In genomic region chrX:10041383-10041782, GRCh38 we compare ENCODE assay signal across 23 cellular contexts.
DNase-seq lines count a peak whose midpoint lies in the region; ATAC-seq and TF ChIP-seq lines count a peak whose summit lies in the region.
"Had no signal": no experiment of that assay in that cellular context is flagged by ENCODE, and none has a peak within 500 bp of the region (broad histone marks: within the 10 kb centered on the region; RNA-seq: fewer than 3 reads in every experiment).

No MANE protein-coding gene starts in this region.

- no peak overlapping the region for H3K4me3 Mint-ChIP-seq in endodermal cell
- H3K4me3 Mint-ChIP-seq in nephron progenitor cell, result no peak overlapping the region
- H3K4me3 Mint-ChIP-seq: brain; naive thymus-derived CD8-positive, alpha-beta T cell; stimulated activated naive CD8-positive, alpha-beta T cell treated with anti-CD3 and anti-CD28 coated beads, Interleukin-15, amount 100 ng/mL, for 72 hours; T-helper 2 cell treated with Interferon-gamma antibody and Interleukin-4, amounts not matched to agents 5 μg/mL and 100 μg/mL, for 36 hours had no signal

- CTCF ChIA-PET in IMR-90 (lab: Yijun Ruan, JAX), result no interaction called here

- no peak overlapping the region for H3K14ac ChIP-seq in IMR-90 (replicated peaks; ENCODE audit: low read depth, low read length)

- H2BK120ac ChIP-seq in IMR-90 (ENCODE audit: low read depth, low read length), result no peak overlapping the region

- H3K36me3 ChIP-seq in IMR-90 (ENCODE audit: control insufficient read depth, insufficient read depth, low read length) (no peaks in the 10 kb centered on the region), endodermal cell (ENCODE audit: control insufficient read depth, insufficient read depth, low read length) (no peaks in the 10 kb centered on the region)
- H3K36me3 ChIP-seq: esophagus squamous epithelium had no signal

- no peak overlapping the region for H3K23ac ChIP-seq in IMR-90 (ENCODE audit: low read depth, low read length)

- H3K9me3 ChIP-seq in IMR-90 (ENCODE audit: control insufficient read depth, insufficient read depth, low read length), result no peaks in the 10 kb centered on the region
- H3K9me3 ChIP-seq in endodermal cell (ENCODE audit: control insufficient read depth, low read length), result no peaks in the 10 kb centered on the region
- H3K9me3 ChIP-seq: esophagus squamous epithelium, psoas muscle had no signal

- no peak overlapping the region for H3K4me2 ChIP-seq in IMR-90 (ENCODE audit: low read depth, low read length)

- in situ Hi-C loops in IMR-90 (cut with MboI; ENCODE audit: low sequenced_read_pairs), result no loop called here

- peaks cover 14% of the 10 kb centered on the region; the same call in 1 of the 2 replicates for H3K9me1 ChIP-seq in IMR-90 (ENCODE audit: insufficient read depth, low read length)

- H3K27me3 ChIP-seq in IMR-90 (ENCODE audit: control insufficient read depth, insufficient read depth, low read length) (no peaks in the 10 kb centered on the region), endodermal cell (ENCODE audit: control insufficient read depth, insufficient read depth, low read length, poor library complexity, severe bottlenecking) (no peaks in the 10 kb centered on the region)
- H3K27me3 ChIP-seq: esophagus squamous epithelium had no signal

- no peak overlapping the region for H4K91ac ChIP-seq in IMR-90 (ENCODE audit: insufficient read depth, low read depth, low read length)

- no peak for TF ChIP-seq POLR2A in IMR-90 (IDR thresholded peaks at IDR 0.05; ENCODE audit: low read depth, low read length)

- POLR2A ChIA-PET in IMR-90 (lab: Charles Lee; ENCODE audit: unreplicated experiment), result no interaction called here

- H3K79me1 ChIP-seq in IMR-90 (ENCODE audit: low read depth in 1 of 2, low read length in 2 of 2), result peaks cover 18 to 62% of the 10 kb centered on the region in 2 experiments

- peaks cover 11% of the 10 kb centered on the region for H3K4me1 ChIP-seq in IMR-90 (ENCODE audit: control insufficient read depth, insufficient read depth, low read length)
- no peaks in the 10 kb centered on the region for H3K4me1 ChIP-seq in endodermal cell (ENCODE audit: control insufficient read depth, insufficient read depth, low read length)
- H3K4me1 ChIP-seq: psoas muscle had no signal

- H2AFZ ChIP-seq in IMR-90 (replicated peaks; ENCODE audit: low read length, poor library complexity), result no peak overlapping the region

- H4K5ac ChIP-seq in IMR-90 (ENCODE audit: low read depth, low read length), result no peak overlapping the region

- H3K18ac ChIP-seq in IMR-90 (ENCODE audit: low read depth, low read length), result no peak overlapping the region; the same call in 1 of the 2 replicates

- intact Hi-C loops in IMR-90 (cut with micrococcal nuclease), result no loop called here

- H3K56ac ChIP-seq in IMR-90 (ENCODE audit: extremely low read depth, insufficient read depth, low read length), result no peak overlapping the region

- H3K4me3 ChIP-seq in AG10803 (ENCODE audit: low read length) (no peak overlapping the region), IMR-90 (ENCODE audit: insufficient read depth, low read depth, low read length) (no peak overlapping the region), endodermal cell (ENCODE audit: low read length) (no peak overlapping the region)
- H3K4me3 ChIP-seq: esophagus squamous epithelium, psoas muscle had no signal

- H2AK9ac ChIP-seq in IMR-90 (replicated peaks; ENCODE audit: low read depth, low read length, poor library complexity), result no peak overlapping the region

- no peak overlapping the region for H2BK20ac ChIP-seq in IMR-90 (ENCODE audit: low read depth, low read length)

- H3K9me3 Mint-ChIP-seq in endodermal cell, result peaks cover 76% of the 10 kb centered on the region
- peaks cover 51% of the 10 kb centered on the region for H3K9me3 Mint-ChIP-seq in nephron progenitor cell
- H3K9me3 Mint-ChIP-seq: IgD-negative memory B cell; naive thymus-derived CD8-positive, alpha-beta T cell; stimulated activated naive CD8-positive, alpha-beta T cell treated with anti-CD3 and anti-CD28 coated beads, Interleukin-15, amount 100 ng/mL, for 72 hours; T-helper 2 cell treated with Interferon-gamma antibody and Interleukin-4, amounts not matched to agents 5 μg/mL and 100 μg/mL, for 36 hours had no signal

- BruUV-seq in IMR-90 (replicated peaks; lab: Mats Ljungman, UMichigan), result no TSS peak

- H2BK15ac ChIP-seq in IMR-90 (ENCODE audit: low read depth, low read length), result no peak overlapping the region

- no peak for TF ChIP-seq RAD21 in IMR-90 (IDR thresholded peaks at IDR 0.05; ENCODE audit: low read length)

- H3K27me3 Mint-ChIP-seq in endodermal cell (ENCODE audit: insufficient read depth), result no peaks in the 10 kb centered on the region
- no peaks in the 10 kb centered on the region for H3K27me3 Mint-ChIP-seq in nephron progenitor cell (ENCODE audit: low read depth, poor library complexity)
- H3K27me3 Mint-ChIP-seq: IgD-negative memory B cell; naive thymus-derived CD8-positive, alpha-beta T cell; stimulated activated naive CD8-positive, alpha-beta T cell treated with anti-CD3 and anti-CD28 coated beads, Interleukin-15, amount 100 ng/mL, for 72 hours had no signal

- ATAC-seq in IMR-90 (ENCODE audit: low read depth) (peak; percentile 37), GM21737 (IDR thresholded peaks at IDR 0.05; ENCODE audit: unreplicated experiment) (no peak)
- ATAC-seq: naive thymus-derived CD8-positive, alpha-beta T cell; psoas muscle; stimulated activated naive CD8-positive, alpha-beta T cell treated with anti-CD3 and anti-CD28 coated beads, Interleukin-15, amount 100 ng/mL, for 72 hours had no signal

- peaks cover 12% of the 10 kb centered on the region for H3K4me1 Mint-ChIP-seq in endodermal cell
- peaks cover 19% of the 10 kb centered on the region for H3K4me1 Mint-ChIP-seq in nephron progenitor cell

- peak; percentile 82 for DNase-seq in AG10803 (ENCODE audit: low read depth)
- peak; percentile 8 for DNase-seq in IMR-90
- peak; percentile 58 for DNase-seq in endodermal cell
- DNase-seq in nephron progenitor cell, result no peak
- DNase-seq in NCI-H446 (lab: John Stamatoyannopoulos, UW), result no peak
- no peak for DNase-seq in NCI-H2081 treated with DMSO at 0.1 percent for 48 hours (lab: John Stamatoyannopoulos, UW)
- no peak for DNase-seq in DMS153 treated with DMSO at 0.1 percent for 48 hours (lab: John Stamatoyannopoulos, UW; ENCODE audit: unreplicated experiment)
- DNase-seq: activated CD4-positive, alpha-beta T cell treated with anti-CD3 and anti-CD28 coated beads for 1 hour; dermis blood vessel endothelial cell; esophagus squamous epithelium; HCEC 1CT; hypothalamus; naive thymus-derived CD8-positive, alpha-beta T cell; NCI-H1105 treated with DMSO at 0.1 percent for 48 hours; NCI-H2227 treated with DMSO at 0.1 percent for 48 hours; psoas muscle; SHP77; stimulated activated CD4-positive, alpha-beta T cell treated with anti-CD3 and anti-CD28 coated beads, Interleukin-15, amount 100 ng/mL, for 24 hours; stimulated activated naive CD8-positive, alpha-beta T cell treated with anti-CD3 and anti-CD28 coated beads, Interleukin-15, amount 100 ng/mL, for 72 hours had no signal

- no peak overlapping the region for H3K4ac ChIP-seq in IMR-90 (ENCODE audit: low read depth, low read length)

- H2AK5ac ChIP-seq in IMR-90 (ENCODE audit: low read depth, low read length), result no peak overlapping the region

- dilution Hi-C loops in IMR-90 (cut with HindIII; ENCODE audit: low sequenced_read_pairs, unreplicated experiment), result no loop called here

- no peak overlapping the region for H3K9ac ChIP-seq in IMR-90 (ENCODE audit: low read depth, low read length)
- H3K9ac ChIP-seq in endodermal cell (ENCODE audit: extremely low read depth, low read length, poor library complexity, severe bottlenecking), result no peak overlapping the region

- H3K36me3 Mint-ChIP-seq in endodermal cell (ENCODE audit: low read depth), result peaks cover 1% of the 10 kb centered on the region
- H3K36me3 Mint-ChIP-seq in nephron progenitor cell (ENCODE audit: low read depth), result peaks cover 9% of the 10 kb centered on the region
- H3K36me3 Mint-ChIP-seq: IgD-negative memory B cell; naive thymus-derived CD8-positive, alpha-beta T cell had no signal

- TF ChIP-seq CTCF in AG10803 (conservative IDR thresholded peaks at IDR 0.05; ENCODE audit: low read length) (no peak), IMR-90 (conservative IDR thresholded peaks at IDR 0.05; ENCODE audit: low read depth, low read length) (no peak), endodermal cell (conservative IDR thresholded peaks at IDR 0.05) (no peak), nephron progenitor cell (IDR thresholded peaks at IDR 0.05) (no peak)

- H2BK5ac ChIP-seq in IMR-90 (ENCODE audit: low read depth, low read length, poor library complexity, severe bottlenecking), result no peak overlapping the region

- H3K27ac Mint-ChIP-seq in endodermal cell (peak overlapping the region; percentile 48), nephron progenitor cell (peak overlapping the region; percentile 19)
- H3K27ac Mint-ChIP-seq: IgD-negative memory B cell; stimulated activated naive CD8-positive, alpha-beta T cell treated with anti-CD3 and anti-CD28 coated beads, Interleukin-15, amount 100 ng/mL, for 72 hours; T-helper 2 cell treated with Interferon-gamma antibody and Interleukin-4, amounts not matched to agents 5 μg/mL and 100 μg/mL, for 36 hours had no signal

- no peak overlapping the region for H4K8ac ChIP-seq in IMR-90 (ENCODE audit: low read depth in 2 of 2, low read length in 2 of 2)

- no peak overlapping the region for H3K27ac ChIP-seq in IMR-90 (ENCODE audit: insufficient read depth, low read length)
- H3K27ac ChIP-seq in endodermal cell (ENCODE audit: low read depth, low read length), result no peak overlapping the region
- H3K27ac ChIP-seq: esophagus squamous epithelium, psoas muscle had no signal

- WGBS in IMR-90 (ENCODE audit: extremely low coverage in 2 of 2, insufficient read length in 1 of 2), 2 experiments, result no CpG with 5 or more reads among the region's 4 CpGs
- 66 to 67% methylated on average over 1 to 4 of the region's 4 CpGs for WGBS in endodermal cell (ENCODE audit: insufficient coverage in 1 of 2, insufficient read length in 1 of 2), 2 experiments

- H4K20me1 ChIP-seq in IMR-90 (ENCODE audit: insufficient read depth, low read length), result peaks cover 47% of the 10 kb centered on the region

TF ChIP-seq in IMR-90, 13 proteins besides CTCF, POLR2A, EP300 and RAD21 (continues in another document):
- TF ChIP-seq USF2 (IDR thresholded peaks at IDR 0.05; ENCODE audit: low read depth, low read length), result no peak
- TF ChIP-seq BHLHE40 (IDR thresholded peaks at IDR 0.05; ENCODE audit: low read depth, low read length), result no peak
- TF ChIP-seq CEBPB (IDR thresholded peaks at IDR 0.05; ENCODE audit: low read depth, low read length), result no peak
- no peak for TF ChIP-seq MAZ (IDR thresholded peaks at IDR 0.05; ENCODE audit: borderline replicate concordance, low read depth, low read length)

Comparison
In these comparisons a context has a peak if more than half of its experiments do, and no peak if none do; other contexts are left out.
1. DNase-seq: peak in AG10803 (single experiment), IMR-90 (single experiment) and endodermal cell (single experiment); none in nephron progenitor cell (single experiment), NCI-H446 (0 of 2), NCI-H2081 treated with DMSO at 0.1 percent for 48 hours (single experiment) and DMS153 treated with DMSO at 0.1 percent for 48 hours (single experiment).